ENCODE assay signal across 25 cellular contexts in genomic region chr4:179472164-179472563, GRCh38.
"Had no signal": no experiment of that assay in that cellular context is flagged by ENCODE, and none has a peak within 500 bp of the region (broad histone marks: within the 10 kb centered on the region; RNA-seq: fewer than 3 reads in every experiment).

No MANE protein-coding gene starts in this region.

- DNase-seq: activated CD4-positive, alpha-beta T cell treated with anti-CD3 and anti-CD28 coated beads for 48 hours; activated CD4-positive, alpha-beta T cell treated with anti-CD3 and anti-CD28 coated beads, Interleukin-2, amount 50 U/mL, for 48 hours; activated CD8-positive, alpha-beta memory T cell treated with anti-CD3 and anti-CD28 coated beads for 24 hours; activated effector memory CD4-positive, alpha-beta T cell treated with Interleukin-2 at 50 U/mL for 16 hours; activated naive CD4-positive, alpha-beta T cell treated with Interleukin-2 at 50 U/mL for 16 hours; anterior cingulate cortex; effector CD8-positive, alpha-beta T cell; head of caudate nucleus; hypothalamus; immature natural killer cell; kidney; left colon; naive B cell; nephron progenitor cell; ovary; retina; stimulated activated CD4-positive, alpha-beta T cell treated with anti-CD3 and anti-CD28 coated beads, Interleukin-4, amount 100 ng/mL, for 24 hours; trophoblast cell had no signal

- FAIRE-seq: kidney, urothelium cell line had no signal

- H3K36me3 ChIP-seq: neutrophil, ovary, prostate gland, thoracic aorta had no signal

- ATAC-seq: left colon; sciatic nerve; stimulated activated effector memory CD8-positive, alpha-beta T cell treated with anti-CD3 and anti-CD28 coated beads, Interleukin-12 subunit alpha, Interleukin-12 subunit beta, amount 100 ng/mL, for 72 hours had no signal

- H3K4me3 ChIP-seq: ovary, prostate gland, skin epidermis, thoracic aorta had no signal

- H3K27me3 ChIP-seq: neutrophil, ovary had no signal
